ENCODE assay signal across 23 cellular contexts in genomic region chr19:44019498-44019897, GRCh38.
"Had no signal": no experiment of that assay in that cellular context is flagged by ENCODE, and none has a peak within 500 bp of the region (broad histone marks: within the 10 kb centered on the region; RNA-seq: fewer than 3 reads in every experiment).

No MANE protein-coding gene starts in this region.

- ATAC-seq: gastrocnemius medialis, heart right ventricle, left cardiac atrium, left lung, left ventricle myocardium superior, lower lobe of right lung, mucosa of descending colon had no signal

- DNase-seq: colonic mucosa; cortex of kidney; effector CD8-positive, alpha-beta T cell; esophagus squamous epithelium; foreskin fibroblast; foreskin melanocyte; gastrocnemius medialis; glutamatergic neuron; head of caudate nucleus; heart right ventricle; hippocampal formation; left cardiac atrium; left lung; left ventricle myocardium superior; lower lobe of right lung; mesenchymal stem cell; mucosa of descending colon; naive B cell had no signal

- FAIRE-seq: endothelial cell of umbilical vein, islet of Langerhans, keratinocyte had no signal

- H3K27ac ChIP-seq: colonic mucosa, esophagus squamous epithelium, gastrocnemius medialis, heart right ventricle, left lung, lower lobe of right lung had no signal

- H3K4me1 ChIP-seq: colonic mucosa, esophagus squamous epithelium, gastrocnemius medialis, left lung had no signal

- H3K36me3 ChIP-seq: colonic mucosa, esophagus squamous epithelium, gastrocnemius medialis, heart right ventricle, left lung, lower lobe of right lung had no signal

- H3K4me1 Mint-ChIP-seq: mesothelial cell of epicardium had no signal

- H3K4me3 Mint-ChIP-seq: dendritic cell treated with granulocyte-macrophage colony-stimulating factor and Interleukin-4, amounts not matched to agents 40 ng/mL and 50 ng/mL, for 4 days; mesothelial cell of epicardium had no signal

- H3K4me3 ChIP-seq: colonic mucosa, esophagus squamous epithelium, gastrocnemius medialis, heart right ventricle, left lung, lower lobe of right lung, mucosa of descending colon had no signal

- H3K27ac Mint-ChIP-seq: dendritic cell treated with granulocyte-macrophage colony-stimulating factor and Interleukin-4, amounts not matched to agents 40 ng/mL and 50 ng/mL, for 4 days; mesothelial cell of epicardium; naive B cell had no signal

- H3K9me3 ChIP-seq: colonic mucosa had no signal

- H3K27me3 ChIP-seq: colonic mucosa, esophagus squamous epithelium, gastrocnemius medialis, heart right ventricle, left lung had no signal
